20 cellular contexts compared by ENCODE assay signal in genomic region chrX:2652106-2652505, GRCh38. TPM values are rescaled to one million over a fixed set of nuclear protein-coding genes. Genes with fewer than 3 reads are reported as not detected.
A peak's percentile ranks its signal among the peaks of the same experiment; 100 is the strongest.
DNase-seq lines count a peak whose midpoint lies in the region; ATAC-seq and TF ChIP-seq lines count a peak whose summit lies in the region.
"Had no signal": no experiment of that assay in that cellular context is flagged by ENCODE, and none has a peak within 500 bp of the region (broad histone marks: within the 10 kb centered on the region; RNA-seq: fewer than 3 reads in every experiment).

No MANE protein-coding gene starts in this region.

- H3K4me2 ChIP-seq in SK-N-SH: no peak overlapping the region
- H3K4me2 ChIP-seq: KMS-11 had no signal

- no peak for TF ChIP-seq RAD21 in SK-N-SH (IDR thresholded peaks at IDR 0.05; ENCODE audit: low read length)

- POLR2A ChIA-PET in SK-N-SH (lab: Yijun Ruan, JAX): no interaction called here

- no peaks in the 10 kb centered on the region for H3K36me3 ChIP-seq in SK-N-SH (replicated peaks in 1 of 2; ENCODE audit: control insufficient read depth in 1 of 2, insufficient read depth in 2 of 2, low read length in 1 of 2)
- H3K36me3 ChIP-seq in effector memory CD4-positive, alpha-beta T cell (ENCODE audit: control insufficient read depth, insufficient read depth, low read length): peaks cover 8% of the 10 kb centered on the region
- H3K36me3 ChIP-seq: pancreas had no signal

- no peaks in the 10 kb centered on the region for H4K20me1 ChIP-seq in SK-N-SH (ENCODE audit: insufficient read depth)

- H3K4me1 ChIP-seq in SK-N-SH (ENCODE audit: control insufficient read depth in 1 of 2, insufficient read depth in 2 of 2, low read depth in 1 of 2, low read length in 1 of 2): no peaks in the 10 kb centered on the region
- H3K4me1 ChIP-seq in effector memory CD4-positive, alpha-beta T cell (ENCODE audit: control insufficient read depth, insufficient read depth, low read length, poor library complexity, severe bottlenecking): no peaks in the 10 kb centered on the region
- H3K4me1 ChIP-seq: pancreas, spleen, upper lobe of left lung had no signal

- no peak overlapping the region for H3K9ac ChIP-seq in SK-N-SH
- H3K9ac ChIP-seq: KMS-11 had no signal

- no peak overlapping the region for H3K27ac ChIP-seq in SK-N-SH (ENCODE audit: low read depth in 2 of 2, low read length in 1 of 2)
- H3K27ac ChIP-seq in effector memory CD4-positive, alpha-beta T cell (ENCODE audit: insufficient read depth, low read length, poor library complexity, severe bottlenecking): no peak overlapping the region
- H3K27ac ChIP-seq: 22Rv1, HL-60, KMS-11, pancreas, spleen, upper lobe of left lung had no signal

- no peak for DNase-seq in SK-N-SH
- no peak for DNase-seq in NB4 (ENCODE audit: low read depth)
- no peak for DNase-seq in epithelial cell of proximal tubule (ENCODE audit: low read depth)
- no peak for DNase-seq in retinal pigment epithelial cell (ENCODE audit: low read depth)
- DNase-seq in effector memory CD4-positive, alpha-beta T cell: no peak
- DNase-seq: activated CD4-positive, alpha-beta T cell treated with anti-CD3 and anti-CD28 coated beads, Interleukin-2, amount 10 ng/mL, durations not matched to agents 24 days and 14 days; activated T-cell treated with anti-CD3 and anti-CD28 coated beads, Interleukin-2, amount 50 U/mL, for 4 hours; CD4-positive, alpha-beta memory T cell; head of caudate nucleus; pancreas; spleen; stimulated activated naive CD4-positive, alpha-beta T cell; T1000; upper lobe of left lung had no signal

- no peak for TF ChIP-seq POLR2A in NB4 (IDR thresholded peaks at IDR 0.05; ENCODE audit: extremely low read depth, insufficient read length)

- no peak overlapping the region for H2AFZ ChIP-seq in SK-N-SH (ENCODE audit: low read depth)

- no peak overlapping the region for H3K4me3 ChIP-seq in SK-N-SH (ENCODE audit: low read depth in 2 of 2, low read length in 1 of 2)
- no peak overlapping the region for H3K4me3 ChIP-seq in NB4 (ENCODE audit: low read depth, low read length)
- no peak overlapping the region for H3K4me3 ChIP-seq in epithelial cell of proximal tubule (ENCODE audit: low read depth, low read length)
- H3K4me3 ChIP-seq in retinal pigment epithelial cell (ENCODE audit: low read length): no peak overlapping the region
- no peak overlapping the region for H3K4me3 ChIP-seq in effector memory CD4-positive, alpha-beta T cell (ENCODE audit: insufficient read depth, low read depth, low read length, poor library complexity, severe bottlenecking)
- H3K4me3 ChIP-seq: pancreas, spleen, upper lobe of left lung had no signal

- TF ChIP-seq EP300 in SK-N-SH (IDR thresholded peaks at IDR 0.05; ENCODE audit: borderline replicate concordance in 1 of 2, low read depth in 1 of 2, low read length in 1 of 2): no peak

- H3F3A ChIP-seq in SK-N-SH (replicated peaks; ENCODE audit: insufficient read depth): no peaks in the 10 kb centered on the region

- H3K79me2 ChIP-seq in SK-N-SH (ENCODE audit: insufficient read depth): no peaks in the 10 kb centered on the region

- 55% methylated on average over 6 of the region's 6 CpGs for WGBS in SK-N-SH (ENCODE audit: low lambda C conversion rate)

- peak; percentile 43 for TF ChIP-seq CTCF in SK-N-SH (IDR thresholded peaks at IDR 0.05)
- TF ChIP-seq CTCF in NB4 (IDR thresholded peaks at IDR 0.05; ENCODE audit: low read depth, low read length): peak; percentile 23
- TF ChIP-seq CTCF in epithelial cell of proximal tubule (conservative IDR thresholded peaks at IDR 0.05; ENCODE audit: low read depth, low read length): peak; percentile 44
- TF ChIP-seq CTCF in retinal pigment epithelial cell (conservative IDR thresholded peaks at IDR 0.05; ENCODE audit: low read depth, low read length): peak; percentile 43

- no peaks in the 10 kb centered on the region for H3K9me2 ChIP-seq in SK-N-SH

- no peaks in the 10 kb centered on the region for H3K9me3 ChIP-seq in SK-N-SH
- H3K9me3 ChIP-seq in effector memory CD4-positive, alpha-beta T cell (ENCODE audit: control insufficient read depth, low read length): no peaks in the 10 kb centered on the region
- H3K9me3 ChIP-seq: pancreas, spleen, upper lobe of left lung had no signal

- H3K27me3 ChIP-seq in SK-N-SH (ENCODE audit: insufficient read depth): no peaks in the 10 kb centered on the region
- H3K27me3 ChIP-seq in effector memory CD4-positive, alpha-beta T cell (replicated peaks; ENCODE audit: control insufficient read depth, insufficient read depth, low read length, poor library complexity, severe bottlenecking): no peaks in the 10 kb centered on the region
- H3K27me3 ChIP-seq: pancreas, spleen, upper lobe of left lung had no signal

- ATAC-seq in SK-N-SH treated with all-trans-retinoic acid at 6 μM for 48 hours: no peak
- no peak for ATAC-seq in HG03196 (IDR thresholded peaks at IDR 0.05; ENCODE audit: unreplicated experiment)
- no peak for ATAC-seq in HG02763 (IDR thresholded peaks at IDR 0.05; ENCODE audit: unreplicated experiment)
- ATAC-seq: activated T-cell treated with anti-CD3 and anti-CD28 coated beads, Interleukin-2, amount 50 U/mL, for 4 hours; pancreas had no signal

- CTCF ChIA-PET in SK-N-SH (lab: Yijun Ruan, JAX): no interaction called here

TF ChIP-seq in SK-N-SH, 30 proteins besides CTCF, POLR2A, EP300 and RAD21:
- TF ChIP-seq RFX5 (IDR thresholded peaks at IDR 0.05; ENCODE audit: low read length): no peak
- no peak for TF ChIP-seq MEF2A (IDR thresholded peaks at IDR 0.05; ENCODE audit: borderline replicate concordance, low read depth)
- TF ChIP-seq FOXM1 (IDR thresholded peaks at IDR 0.05; ENCODE audit: low read depth): no peak
- TF ChIP-seq FOSL2 (IDR thresholded peaks at IDR 0.05; ENCODE audit: borderline replicate concordance, low read depth): no peak
- TF ChIP-seq, protein P1, sequence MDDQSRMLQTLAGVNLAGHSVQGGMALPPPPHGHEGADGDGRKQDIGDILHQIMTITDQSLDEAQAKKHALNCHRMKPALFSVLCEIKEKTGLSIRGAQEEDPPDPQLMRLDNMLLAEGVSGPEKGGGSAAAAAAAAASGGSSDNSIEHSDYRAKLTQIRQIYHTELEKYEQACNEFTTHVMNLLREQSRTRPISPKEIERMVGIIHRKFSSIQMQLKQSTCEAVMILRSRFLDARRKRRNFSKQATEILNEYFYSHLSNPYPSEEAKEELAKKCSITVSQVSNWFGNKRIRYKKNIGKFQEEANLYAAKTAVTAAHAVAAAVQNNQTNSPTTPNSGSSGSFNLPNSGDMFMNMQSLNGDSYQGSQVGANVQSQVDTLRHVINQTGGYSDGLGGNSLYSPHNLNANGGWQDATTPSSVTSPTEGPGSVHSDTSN (IDR thresholded peaks at IDR 0.05): no peak

TF ChIP-seq in SK-N-SH treated with all-trans-retinoic acid at 6 μM for 48 hours, 23 proteins besides CTCF, POLR2A, EP300 and RAD21 (continues in another document):
- TF ChIP-seq, protein P2, sequence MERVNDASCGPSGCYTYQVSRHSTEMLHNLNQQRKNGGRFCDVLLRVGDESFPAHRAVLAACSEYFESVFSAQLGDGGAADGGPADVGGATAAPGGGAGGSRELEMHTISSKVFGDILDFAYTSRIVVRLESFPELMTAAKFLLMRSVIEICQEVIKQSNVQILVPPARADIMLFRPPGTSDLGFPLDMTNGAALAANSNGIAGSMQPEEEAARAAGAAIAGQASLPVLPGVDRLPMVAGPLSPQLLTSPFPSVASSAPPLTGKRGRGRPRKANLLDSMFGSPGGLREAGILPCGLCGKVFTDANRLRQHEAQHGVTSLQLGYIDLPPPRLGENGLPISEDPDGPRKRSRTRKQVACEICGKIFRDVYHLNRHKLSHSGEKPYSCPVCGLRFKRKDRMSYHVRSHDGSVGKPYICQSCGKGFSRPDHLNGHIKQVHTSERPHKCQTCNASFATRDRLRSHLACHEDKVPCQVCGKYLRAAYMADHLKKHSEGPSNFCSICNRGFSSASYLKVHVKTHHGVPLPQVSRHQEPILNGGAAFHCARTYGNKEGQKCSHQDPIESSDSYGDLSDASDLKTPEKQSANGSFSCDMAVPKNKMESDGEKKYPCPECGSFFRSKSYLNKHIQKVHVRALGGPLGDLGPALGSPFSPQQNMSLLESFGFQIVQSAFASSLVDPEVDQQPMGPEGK (CRISPR knock-in tag; IDR thresholded peaks at IDR 0.05; ENCODE audit: borderline replicate concordance): no peak
- TF ChIP-seq, protein P3, sequence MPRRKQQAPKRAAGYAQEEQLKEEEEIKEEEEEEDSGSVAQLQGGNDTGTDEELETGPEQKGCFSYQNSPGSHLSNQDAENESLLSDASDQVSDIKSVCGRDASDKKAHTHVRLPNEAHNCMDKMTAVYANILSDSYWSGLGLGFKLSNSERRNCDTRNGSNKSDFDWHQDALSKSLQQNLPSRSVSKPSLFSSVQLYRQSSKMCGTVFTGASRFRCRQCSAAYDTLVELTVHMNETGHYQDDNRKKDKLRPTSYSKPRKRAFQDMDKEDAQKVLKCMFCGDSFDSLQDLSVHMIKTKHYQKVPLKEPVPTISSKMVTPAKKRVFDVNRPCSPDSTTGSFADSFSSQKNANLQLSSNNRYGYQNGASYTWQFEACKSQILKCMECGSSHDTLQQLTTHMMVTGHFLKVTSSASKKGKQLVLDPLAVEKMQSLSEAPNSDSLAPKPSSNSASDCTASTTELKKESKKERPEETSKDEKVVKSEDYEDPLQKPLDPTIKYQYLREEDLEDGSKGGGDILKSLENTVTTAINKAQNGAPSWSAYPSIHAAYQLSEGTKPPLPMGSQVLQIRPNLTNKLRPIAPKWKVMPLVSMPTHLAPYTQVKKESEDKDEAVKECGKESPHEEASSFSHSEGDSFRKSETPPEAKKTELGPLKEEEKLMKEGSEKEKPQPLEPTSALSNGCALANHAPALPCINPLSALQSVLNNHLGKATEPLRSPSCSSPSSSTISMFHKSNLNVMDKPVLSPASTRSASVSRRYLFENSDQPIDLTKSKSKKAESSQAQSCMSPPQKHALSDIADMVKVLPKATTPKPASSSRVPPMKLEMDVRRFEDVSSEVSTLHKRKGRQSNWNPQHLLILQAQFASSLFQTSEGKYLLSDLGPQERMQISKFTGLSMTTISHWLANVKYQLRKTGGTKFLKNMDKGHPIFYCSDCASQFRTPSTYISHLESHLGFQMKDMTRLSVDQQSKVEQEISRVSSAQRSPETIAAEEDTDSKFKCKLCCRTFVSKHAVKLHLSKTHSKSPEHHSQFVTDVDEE (CRISPR knock-in tag; IDR thresholded peaks at IDR 0.05): no peak
- no peak for TF ChIP-seq ZNF8 (CRISPR knock-in tag; IDR thresholded peaks at IDR 0.05)
- no peak for TF ChIP-seq ESRRG (CRISPR knock-in tag; IDR thresholded peaks at IDR 0.05)
- no peak for TF ChIP-seq TCF4 (CRISPR knock-in tag; IDR thresholded peaks at IDR 0.05; ENCODE audit: borderline replicate concordance)
- TF ChIP-seq RARB (CRISPR knock-in tag; IDR thresholded peaks at IDR 0.05): no peak
- TF ChIP-seq ZFP3 (CRISPR knock-in tag; IDR thresholded peaks at IDR 0.05): no peak
- TF ChIP-seq OSR1 (CRISPR knock-in tag; IDR thresholded peaks at IDR 0.05): no peak
- no peak for TF ChIP-seq ISL1 (CRISPR knock-in tag; IDR thresholded peaks at IDR 0.05)
- no peak for TF ChIP-seq ARNTL (CRISPR knock-in tag; IDR thresholded peaks at IDR 0.05; ENCODE audit: borderline replicate concordance, low read depth)

RNA-seq across cellular contexts. Expression of gene CD99, which starts 39.0 kb away (rescaled TPM):
- polyA plus RNA-seq in SK-N-SH (2012; rRNA removed): 149 and 346 TPM in 2 replicates
- polyA plus RNA-seq in SK-N-SH (2012; cell fraction: cytosol; rRNA removed): 202 and 224 TPM in 2 replicates
- 119 and 169 TPM in 2 replicates for polyA plus RNA-seq in SK-N-SH (2012; cell fraction: nucleus; rRNA removed)
- total RNA-seq in epithelial cell of proximal tubule: 215 and 226 TPM in 2 replicates
